Comparison of ENCODE assay signal across 1 cellular context in genomic region chr7:45155941-45156340, GRCh38.
TF ChIP-seq lines count a peak whose summit lies in the region.

No MANE protein-coding gene starts in this region.

TF ChIP-seq in WTC11, 78 proteins besides CTCF, POLR2A, EP300 and RAD21 (continued from another document):
- TF ChIP-seq ATF6 (CRISPR knock-in tag; IDR thresholded peaks at IDR 0.05) (no peak), MAX (CRISPR knock-in tag; IDR thresholded peaks at IDR 0.05) (no peak), HMGA2 (CRISPR knock-in tag; IDR thresholded peaks at IDR 0.05) (no peak), ZNF671 (CRISPR knock-in tag; IDR thresholded peaks at IDR 0.05) (no peak), ZMAT4 (CRISPR knock-in tag; IDR thresholded peaks at IDR 0.05) (no peak), NFYB (CRISPR knock-in tag; conservative IDR thresholded peaks at IDR 0.05; ENCODE audit: low read depth) (no peak)
